8 cellular contexts compared by ENCODE assay signal in the genomic region with DNA sequence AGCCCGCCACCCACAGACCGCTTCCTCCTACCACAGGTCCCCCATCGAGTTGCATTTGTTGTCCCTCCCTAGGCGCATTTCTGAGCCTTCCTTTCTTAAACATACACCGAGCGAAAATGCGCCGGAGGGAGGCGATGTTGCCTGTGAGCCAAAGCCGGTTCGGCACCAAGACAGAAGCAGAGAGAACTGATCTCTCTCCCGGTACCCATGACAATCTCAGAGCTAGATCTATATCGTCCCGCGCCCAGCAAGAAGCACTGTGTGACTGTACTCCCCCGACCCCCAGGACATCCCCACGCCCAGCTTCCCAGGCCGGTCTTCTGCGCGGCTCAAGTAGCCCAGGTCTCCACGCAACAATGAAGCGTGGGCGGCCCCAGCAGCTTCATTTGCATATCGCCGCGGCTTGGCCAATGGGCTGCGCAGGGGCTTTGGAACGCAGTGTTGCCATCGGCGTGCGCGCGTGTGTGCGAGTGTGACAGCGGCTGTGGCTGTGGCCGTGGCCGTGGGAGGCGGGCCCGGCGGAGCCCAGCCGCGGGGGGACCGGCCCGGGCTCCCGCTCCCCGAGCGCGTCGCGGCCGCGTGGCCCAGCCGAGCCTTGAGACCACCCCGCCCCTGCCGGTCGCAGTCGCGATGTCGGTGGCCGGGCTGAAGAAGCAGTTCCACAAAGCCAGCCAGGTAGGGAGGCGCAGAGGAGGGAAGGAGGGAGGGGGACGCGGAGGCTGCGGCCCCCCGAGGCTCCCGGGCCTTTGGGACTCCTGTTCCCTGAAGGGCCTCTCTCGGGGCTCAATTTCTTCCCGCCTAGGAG. TPM values are rescaled to one million over a fixed set of nuclear protein-coding genes. Genes with fewer than 3 reads are reported as not detected.
A peak's percentile ranks its signal among the peaks of the same experiment; 100 is the strongest.
DNase-seq lines count a peak whose midpoint lies in the region; ATAC-seq and TF ChIP-seq lines count a peak whose summit lies in the region.

SH3GL3 (plus strand) TSS at position 438 of the 805 bp plus-strand sequence; CDS start at position 631, 193 bp downstream.

- H3K27me3 Mint-ChIP-seq in HFFc6 (ENCODE audit: insufficient read depth), result peaks cover 10% of the 10 kb centered on the region

- no peaks in the 10 kb centered on the region for H3K9me3 Mint-ChIP-seq in HFFc6

- no peaks in the 10 kb centered on the region for H3K79me2 ChIP-seq in parathyroid adenoma

- peak within 1 kb of the TSS; percentile 72 for H3K4me2 ChIP-seq in parathyroid adenoma (ENCODE audit: low read length)

- intact Hi-C loops in left ventricle myocardium superior (cut with micrococcal nuclease), result no loop called here
- intact Hi-C loops in upper lobe of right lung (cut with DNase I), result no loop called here

- no peaks in the 10 kb centered on the region for H3K4me1 ChIP-seq in RWPE2 (ENCODE audit: insufficient read depth, poor library complexity, severe bottlenecking)
- no peaks in the 10 kb centered on the region for H3K4me1 ChIP-seq in parathyroid adenoma
- peaks cover 11% of the 10 kb centered on the region for H3K4me1 ChIP-seq in upper lobe of right lung

- H3K27ac ChIP-seq in RWPE2 (ENCODE audit: poor library complexity, severe bottlenecking), result no peak within 1 kb of the TSS
- no peak within 1 kb of the TSS for H3K27ac ChIP-seq in parathyroid adenoma
- no peak within 1 kb of the TSS for H3K27ac ChIP-seq in upper lobe of right lung

- H3K36me3 Mint-ChIP-seq in HFFc6 (ENCODE audit: low read depth), result no peaks in the 10 kb centered on the region

- DNase-seq in Ammon's horn (ENCODE audit: low spot score) (peak; percentile 96), HFFc6 (peak; percentile 67), RWPE2 (ENCODE audit: low spot score) (peak; percentile 92), astrocyte of the cerebellum (ENCODE audit: low read depth) (peak; percentile 20), left ventricle myocardium superior (peak; percentile 89), upper lobe of right lung (peak; percentile 92)

- no peak within 1 kb of the TSS for H3K9ac ChIP-seq in parathyroid adenoma

- H3K4me3 ChIP-seq in RWPE2 (ENCODE audit: severe bottlenecking) (peak within 1 kb of the TSS; percentile 69), astrocyte of the cerebellum (ENCODE audit: low read depth, low read length) (peak within 1 kb of the TSS; percentile 50), parathyroid adenoma (ENCODE audit: low read depth, low read length) (peak within 1 kb of the TSS; percentile 33), upper lobe of right lung (peak within 1 kb of the TSS; percentile 49)

- peak within 1 kb of the TSS; percentile 89 for H3K4me3 Mint-ChIP-seq in HFFc6

- peaks cover 12% of the 10 kb centered on the region for H3K4me1 Mint-ChIP-seq in HFFc6 (ENCODE audit: low read depth)

- H3K9me3 ChIP-seq in RWPE2 (ENCODE audit: severe bottlenecking), result no peaks in the 10 kb centered on the region
- H3K9me3 ChIP-seq in parathyroid adenoma (ENCODE audit: control insufficient read depth, low read length), result no peaks in the 10 kb centered on the region
- no peaks in the 10 kb centered on the region for H3K9me3 ChIP-seq in upper lobe of right lung

- peak; percentile 63 for TF ChIP-seq CTCF in HFFc6 (IDR thresholded peaks at IDR 0.05)
- TF ChIP-seq CTCF in RWPE2 (IDR thresholded peaks at IDR 0.05; ENCODE audit: poor library complexity, severe bottlenecking), result peak; percentile 91
- peak; percentile 50 for TF ChIP-seq CTCF in astrocyte of the cerebellum (IDR thresholded peaks at IDR 0.05; ENCODE audit: low read depth, low read length, missing control alignments)
- no peak for TF ChIP-seq CTCF in parathyroid adenoma (IDR thresholded peaks at IDR 0.05)
- peak; percentile 30 for TF ChIP-seq CTCF in upper lobe of right lung (IDR thresholded peaks at IDR 0.05)

- H2AFZ ChIP-seq in parathyroid adenoma, result peak within 1 kb of the TSS; percentile 69

- no peaks in the 10 kb centered on the region for H3K36me3 ChIP-seq in RWPE2 (ENCODE audit: low read depth)
- H3K36me3 ChIP-seq in parathyroid adenoma (ENCODE audit: control insufficient read depth, insufficient read depth, low read length), result no peaks in the 10 kb centered on the region
- H3K36me3 ChIP-seq in upper lobe of right lung, result no peaks in the 10 kb centered on the region

- H3K27ac Mint-ChIP-seq in HFFc6, result peak within 1 kb of the TSS; percentile 4; the same call in 1 of the 2 replicates

- in situ Hi-C loops in astrocyte of the cerebellum (cut with HindIII; ENCODE audit: low sequenced_read_pairs), result loop anchor here (25.0 kb wide), 1 partner anchor 115 kb away; no protein-coding TSS in a partner anchor

- ATAC-seq in RWPE2 (ENCODE audit: low read depth) (peak; percentile 88), left ventricle myocardium superior (peak; percentile 99), upper lobe of right lung (peak; percentile 97), HG03196 (IDR thresholded peaks at IDR 0.05; ENCODE audit: unreplicated experiment) (no peak)

- H3K27me3 ChIP-seq in RWPE2 (ENCODE audit: insufficient read depth, poor library complexity, severe bottlenecking) (no peaks in the 10 kb centered on the region), parathyroid adenoma (ENCODE audit: control insufficient read depth, insufficient read depth, low read length) (no peaks in the 10 kb centered on the region), upper lobe of right lung (peaks cover 52% of the 10 kb centered on the region)

RNA-seq across cellular contexts. Expression of gene SH3GL3, which starts in this region (rescaled TPM):
- total RNA-seq in HFFc6 (2021; fragmentation: NEBNext Ultra II Directional; extraction: Animal tissue kit (Norgen Biotek cat#: 25700)), result not detected
- total RNA-seq in left ventricle myocardium superior (not detected), upper lobe of right lung (3.4 TPM)

Comparison
In these comparisons a context has a peak if more than half of its experiments do, and no peak if none do; other contexts are left out.
1. Peak in DNase-seq in HFFc6; RNA of the gene not detected or under 1 TPM.
2. Peak in DNase-seq and ATAC-seq in left ventricle myocardium superior; RNA of the gene not detected or under 1 TPM.
3. DNase-seq: peak in every context shown above with its lines; median percentile 96 in Ammon's horn; 92 in RWPE2; 92 in upper lobe of right lung; 89 in left ventricle myocardium superior; 67 in HFFc6; 20 in astrocyte of the cerebellum.